In the genomic region with DNA sequence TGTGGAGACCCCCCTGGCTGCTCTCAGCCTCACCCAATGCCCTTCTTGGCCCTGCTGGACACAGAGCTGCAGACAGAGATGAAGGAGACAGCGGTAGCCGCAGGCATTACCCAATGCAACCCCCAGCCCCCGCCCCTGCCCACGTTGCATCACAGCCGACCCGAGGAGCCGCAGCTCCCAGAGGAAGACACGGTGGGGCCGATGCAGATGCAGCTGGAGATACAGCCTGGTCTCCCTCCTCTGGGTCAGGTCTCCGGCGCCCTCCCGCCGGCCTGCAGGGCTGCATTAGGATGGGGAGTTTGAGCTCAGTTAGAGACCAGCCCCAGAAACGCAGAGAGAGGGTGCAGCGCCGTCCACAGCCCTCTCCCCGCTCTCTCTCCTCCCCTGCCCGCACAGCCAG, we compare ENCODE assay signal across 16 cellular contexts. TPM values are rescaled to one million over a fixed set of nuclear protein-coding genes. Genes with fewer than 3 reads are reported as not detected.
DNase-seq lines count a peak whose midpoint lies in the region; ATAC-seq and TF ChIP-seq lines count a peak whose summit lies in the region.
"Had no signal": no experiment of that assay in that cellular context is flagged by ENCODE, and none has a peak within 500 bp of the region (broad histone marks: within the 10 kb centered on the region; RNA-seq: fewer than 3 reads in every experiment).

No MANE protein-coding gene starts in this region.

- no peaks in the 10 kb centered on the region for H3K79me2 ChIP-seq in neural progenitor cell (ENCODE audit: low read depth)

- H3K27ac ChIP-seq in HUES48 (ENCODE audit: low read depth, low read length) (no peak overlapping the region), neural progenitor cell (no peak overlapping the region)
- H3K27ac ChIP-seq: left lung, SJSA1 had no signal

- H2AFZ ChIP-seq in neural progenitor cell (replicated peaks): peak overlapping the region; percentile 63

- peaks cover 46% of the 10 kb centered on the region for H3K27me3 ChIP-seq in HUES48 (ENCODE audit: control insufficient read depth, insufficient read depth, low read length)
- H3K27me3 ChIP-seq in neural progenitor cell: peaks cover 60% of the 10 kb centered on the region

- no peak for TF ChIP-seq POLR2A in erythroblast (IDR thresholded peaks at IDR 0.05; ENCODE audit: low read length)

- H3F3A ChIP-seq in neural progenitor cell (ENCODE audit: low read depth): peaks cover 4% of the 10 kb centered on the region

- DNase-seq in amniotic epithelial cell (ENCODE audit: low read depth) (peak; percentile 47), neural progenitor cell (ENCODE audit: low spot score) (peak; percentile 46), erythroblast (lab: John Stamatoyannopoulos, UW) (no peak), cortex of kidney (lab: John Stamatoyannopoulos, UW) (no peak)
- DNase-seq: amygdala; left lung; NCI-H1105 treated with DMSO at 0.1 percent for 48 hours; NCI-H2227 treated with DMSO at 0.1 percent for 48 hours; NK-92 treated with Interleukin-12 subunit alpha and Interleukin-12 subunit beta, amount 100 ng/mL, for 24 hours had no signal

- H3K9me3 ChIP-seq in HUES48 (ENCODE audit: control insufficient read depth, insufficient read depth, low read length) (no peaks in the 10 kb centered on the region), neural progenitor cell (ENCODE audit: low read depth) (no peaks in the 10 kb centered on the region)
- H3K9me3 ChIP-seq: left lung, SJSA1 had no signal

- H3K9ac ChIP-seq in HUES48 (ENCODE audit: low read depth, low read length) (no peak overlapping the region), neural progenitor cell (no peak overlapping the region)

- peaks cover 26% of the 10 kb centered on the region for H3K27me3 Mint-ChIP-seq in neural progenitor cell (ENCODE audit: insufficient read depth, low read depth)

- H3K36me3 ChIP-seq in HUES48 (ENCODE audit: control insufficient read depth, insufficient read depth, low read length): no peaks in the 10 kb centered on the region
- H3K36me3 ChIP-seq in neural progenitor cell: no peaks in the 10 kb centered on the region
- H3K36me3 ChIP-seq: left lung, SJSA1 had no signal

- H3K36me3 Mint-ChIP-seq in neural progenitor cell: no peaks in the 10 kb centered on the region

- ATAC-seq in GM18870 (IDR thresholded peaks at IDR 0.05; ENCODE audit: unreplicated experiment): no peak
- ATAC-seq: esophagus mucosa, left lung had no signal

- H3K4me3 Mint-ChIP-seq in neural progenitor cell: no peak overlapping the region

- peak overlapping the region; percentile 74 for H3K4me2 ChIP-seq in neural progenitor cell

- H3K4me1 ChIP-seq in HUES48 (ENCODE audit: control insufficient read depth, insufficient read depth, low read length) (peaks cover 9% of the 10 kb centered on the region; the same call in 1 of the 2 replicates), neural progenitor cell (peaks cover 18% of the 10 kb centered on the region)
- H3K4me1 ChIP-seq: left lung, SJSA1 had no signal

- no peaks in the 10 kb centered on the region for H4K20me1 ChIP-seq in neural progenitor cell (ENCODE audit: low read depth)

- peaks cover 16% of the 10 kb centered on the region for H3K4me1 Mint-ChIP-seq in neural progenitor cell

- TF ChIP-seq CTCF in neural progenitor cell (IDR thresholded peaks at IDR 0.05): no peak

- no peak overlapping the region for H3K27ac Mint-ChIP-seq in neural progenitor cell
- H3K27ac Mint-ChIP-seq: progenitor cell of endocrine pancreas had no signal

- no peaks in the 10 kb centered on the region for H3K9me3 Mint-ChIP-seq in neural progenitor cell

- H3K4me3 ChIP-seq in HUES48 (ENCODE audit: low read depth, low read length): peak overlapping the region; percentile 55; the same call in 1 of the 2 replicates
- H3K4me3 ChIP-seq in neural progenitor cell: peak overlapping the region; percentile 30
- H3K4me3 ChIP-seq: left lung, SJSA1 had no signal

RNA-seq across cellular contexts. Expression of a gene that starts 19.4 kb away (rescaled TPM):
- 184 and 239 TPM in 2 replicates for total RNA-seq in neural progenitor cell (ENCODE audit: low replicate concordance)

RNA-seq across cellular contexts. Expression of a gene that starts 34.2 kb away (rescaled TPM):
- not detected in 2 replicates for total RNA-seq in neural progenitor cell (ENCODE audit: low replicate concordance)
- total RNA-seq: esophagus mucosa, H4, progenitor cell of endocrine pancreas, SJSA1, temporal lobe had no signal

RNA-seq across cellular contexts. Expression of a gene that starts 43.4 kb away (rescaled TPM):
- total RNA-seq in neural progenitor cell (ENCODE audit: low replicate concordance): 0.34 and 4.0 TPM in 2 replicates

RNA-seq across cellular contexts. Expression of a gene that starts 49.5 kb away (rescaled TPM):
- total RNA-seq in neural progenitor cell (ENCODE audit: low replicate concordance): not detected in 2 replicates
- total RNA-seq: H4, progenitor cell of endocrine pancreas, SJSA1, temporal lobe had no signal

Comparison
In these comparisons a context has a peak if more than half of its experiments do, and no peak if none do; other contexts are left out.
1. DNase-seq: peak in amniotic epithelial cell (single experiment) and neural progenitor cell (single experiment); none in erythroblast (0 of 2) and cortex of kidney (single experiment).